8 cellular contexts compared by ENCODE assay signal in the genomic region with DNA sequence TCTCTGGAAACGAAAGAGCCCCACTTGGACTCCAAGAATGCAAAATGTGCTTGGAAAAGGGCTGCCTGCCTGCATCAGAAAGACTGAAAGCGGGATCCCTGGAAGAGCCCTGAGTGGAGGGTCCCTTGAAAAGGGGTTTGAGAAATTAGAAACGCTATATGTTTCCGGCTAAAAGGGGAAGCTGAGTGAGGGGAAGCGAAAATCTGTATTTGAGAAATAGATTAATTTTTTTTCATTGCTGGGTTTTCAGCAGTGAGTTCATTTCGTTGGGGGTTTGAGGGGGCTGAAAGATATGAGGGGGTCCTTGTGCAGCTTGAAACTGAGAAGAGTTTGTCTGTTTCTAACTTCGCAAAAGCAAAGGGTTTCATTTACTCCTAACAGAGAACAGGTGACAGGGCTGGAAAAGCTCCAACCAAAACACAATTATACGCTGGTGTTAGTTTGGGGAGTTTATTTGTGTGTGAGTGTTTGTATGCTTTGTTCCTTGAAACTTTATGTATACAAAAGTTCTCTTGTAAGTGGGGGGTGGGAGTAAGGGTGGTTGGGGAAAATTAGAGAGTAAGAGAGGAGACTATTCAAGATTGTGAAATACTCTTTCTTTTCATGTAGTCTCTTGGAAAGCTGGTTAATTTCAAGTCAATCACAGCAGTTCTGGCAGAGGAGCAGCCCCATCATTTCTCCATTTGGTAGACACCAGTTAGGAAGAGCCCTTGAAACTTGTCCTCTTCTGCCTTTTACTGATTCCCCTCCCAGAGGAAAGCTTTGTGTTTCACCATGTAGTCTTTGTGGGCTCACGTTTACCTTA. TPM values are rescaled to one million over a fixed set of nuclear protein-coding genes. Genes with fewer than 3 reads are reported as not detected.
A peak's percentile ranks its signal among the peaks of the same experiment; 100 is the strongest.
DNase-seq lines count a peak whose midpoint lies in the region; ATAC-seq and TF ChIP-seq lines count a peak whose summit lies in the region.

No MANE protein-coding gene starts in this region.

- ATAC-seq in T-helper 17 cell: no peak
- no peak for ATAC-seq in HG02678 (IDR thresholded peaks at IDR 0.05; ENCODE audit: unreplicated experiment)

- peaks cover 66% of the 10 kb centered on the region for H3K36me3 Mint-ChIP-seq in activated CD4-positive, alpha-beta T cell treated with anti-CD3 and anti-CD28 coated beads, Interleukin-2, amount 10 ng/mL, durations not matched to agents 24 days and 14 days (ENCODE audit: low read depth)
- peaks cover 2% of the 10 kb centered on the region for H3K36me3 Mint-ChIP-seq in T-helper 17 cell (ENCODE audit: low read depth)

- no peak for TF ChIP-seq CTCF in retinal pigment epithelial cell (conservative IDR thresholded peaks at IDR 0.05; ENCODE audit: low read depth, low read length)

- H3K9me3 ChIP-seq in T-helper 17 cell (ENCODE audit: control insufficient read depth, low read length, poor library complexity, severe bottlenecking): no peaks in the 10 kb centered on the region

- H3K4me3 ChIP-seq in retinal pigment epithelial cell (ENCODE audit: low read length): peak overlapping the region; percentile 68

- intact Hi-C loops in activated CD4-positive, alpha-beta T cell treated with anti-CD3 and anti-CD28 coated beads, Interleukin-2, amount 10 ng/mL, durations not matched to agents 24 days and 14 days (cut with micrococcal nuclease): loop anchor here (1.0 to 5.0 kb wide), 3 partner anchors 11 to 284 kb away; a partner anchor contains a TSS

- H3K27me3 Mint-ChIP-seq in activated CD4-positive, alpha-beta T cell treated with anti-CD3 and anti-CD28 coated beads, Interleukin-2, amount 10 ng/mL, durations not matched to agents 24 days and 14 days: no peaks in the 10 kb centered on the region
- H3K27me3 Mint-ChIP-seq in T-helper 17 cell: no peaks in the 10 kb centered on the region

- peak overlapping the region; percentile 97 for H3K27ac Mint-ChIP-seq in activated CD4-positive, alpha-beta T cell treated with anti-CD3 and anti-CD28 coated beads, Interleukin-2, amount 10 ng/mL, durations not matched to agents 24 days and 14 days
- peak overlapping the region; percentile 98 for H3K27ac Mint-ChIP-seq in T-helper 17 cell

- peak overlapping the region; percentile 100 for H3K4me3 Mint-ChIP-seq in activated CD4-positive, alpha-beta T cell treated with anti-CD3 and anti-CD28 coated beads, Interleukin-2, amount 10 ng/mL, durations not matched to agents 24 days and 14 days
- H3K4me3 Mint-ChIP-seq in T-helper 17 cell: peak overlapping the region; percentile 97

- H3K4me1 Mint-ChIP-seq in activated CD4-positive, alpha-beta T cell treated with anti-CD3 and anti-CD28 coated beads, Interleukin-2, amount 10 ng/mL, durations not matched to agents 24 days and 14 days: peaks cover 65% of the 10 kb centered on the region
- peaks cover 77% of the 10 kb centered on the region for H3K4me1 Mint-ChIP-seq in T-helper 17 cell

- no peaks in the 10 kb centered on the region for H3K9me3 Mint-ChIP-seq in activated CD4-positive, alpha-beta T cell treated with anti-CD3 and anti-CD28 coated beads, Interleukin-2, amount 10 ng/mL, durations not matched to agents 24 days and 14 days

- no peak for DNase-seq in activated CD4-positive, alpha-beta T cell treated with anti-CD3 and anti-CD28 coated beads, Interleukin-2, amount 10 ng/mL, durations not matched to agents 24 days and 14 days
- DNase-seq in activated CD4-positive, alpha-beta T cell treated with anti-CD3 and anti-CD28 coated beads, Interleukin-2, amount 50 U/mL, for 4 hours: no peak
- no peak for DNase-seq in T-helper 17 cell
- DNase-seq in foreskin melanocyte: peak; percentile 80
- no peak for DNase-seq in retinal pigment epithelial cell (ENCODE audit: low read depth)
- DNase-seq in NCI-H2196 (lab: John Stamatoyannopoulos, UW; ENCODE audit: unreplicated experiment): no peak
- no peak for DNase-seq in A172 (ENCODE audit: low spot score)

RNA-seq across cellular contexts. Expression of a gene that starts 0.8 kb away (rescaled TPM):
- 188 and 193 TPM in 2 replicates for total RNA-seq in activated CD4-positive, alpha-beta T cell treated with anti-CD3 and anti-CD28 coated beads, Interleukin-2, amount 10 ng/mL, durations not matched to agents 24 days and 14 days
- total RNA-seq in T-helper 17 cell: 100 to 1,000 TPM; 130 to 140 TPM
- total RNA-seq in A172 (2014; rRNA removed; shearing (Covaris generic)): 13.7 and 18.0 TPM in 2 replicates
